In genomic region chr2:212863185-212863588, GRCh38 we compare ENCODE assay signal across 8 cellular contexts.
DNase-seq lines count a peak whose midpoint lies in the region; ATAC-seq, FAIRE-seq and TF ChIP-seq lines count a peak whose summit lies in the region.

No MANE protein-coding gene starts in this region.

- TF ChIP-seq POLR2A in GM12891 (IDR thresholded peaks at IDR 0.05; ENCODE audit: low read depth, low read length): no peak

- peak; percentile 57 for ATAC-seq in GM18861 (IDR thresholded peaks at IDR 0.05; ENCODE audit: unreplicated experiment)

- peak; percentile 77 for DNase-seq in CMK (ENCODE audit: low read depth)
- peak; percentile 50 for DNase-seq in NCI-H1694 treated with DMSO at 0.1 percent for 48 hours (lab: John Stamatoyannopoulos, UW)
- DNase-seq in activated T-cell treated with anti-CD3 and anti-CD28 coated beads, Interleukin-2, amount 50 U/mL, for 48 hours: peak; percentile 39 to 48
- DNase-seq in kidney glomerular epithelial cell (lab: John Stamatoyannopoulos, UW): peak; percentile 12
- no peak for DNase-seq in superior temporal gyrus (ENCODE audit: extremely low spot score)
- DNase-seq in GM12891 (ENCODE audit: insufficient read length, low spot score): no peak
- no peak for DNase-seq in globus pallidus (ENCODE audit: low spot score)

- FAIRE-seq in GM12891 (lab: Jason Lieb, UNC): no peak

TF ChIP-seq in GM12891, 5 proteins besides CTCF, POLR2A, EP300 and RAD21:
- no peak for TF ChIP-seq SPI1 (IDR thresholded peaks at IDR 0.05; ENCODE audit: low read depth, low read length)
- TF ChIP-seq POU2F2 (IDR thresholded peaks at IDR 0.05; ENCODE audit: low read depth, low read length): no peak
- TF ChIP-seq POLR2AphosphoS5 (IDR thresholded peaks at IDR 0.05; ENCODE audit: low read depth, low read length): no peak
- no peak for TF ChIP-seq TAF1 (IDR thresholded peaks at IDR 0.05; ENCODE audit: low read depth, low read length)
TF ChIP-seq in GM12891: peak in this region for 0.

Comparison
In these comparisons a context has a peak if more than half of its experiments do, and no peak if none do; other contexts are left out.
1. DNase-seq: peak in CMK (single experiment), NCI-H1694 treated with DMSO at 0.1 percent for 48 hours (single experiment), activated T-cell treated with anti-CD3 and anti-CD28 coated beads, Interleukin-2, amount 50 U/mL, for 48 hours (2 of 2) and kidney glomerular epithelial cell (single experiment); none in superior temporal gyrus (single experiment), GM12891 (single experiment) and globus pallidus (single experiment).